Comparison of ENCODE assay signal across 24 cellular contexts in the genomic region with DNA sequence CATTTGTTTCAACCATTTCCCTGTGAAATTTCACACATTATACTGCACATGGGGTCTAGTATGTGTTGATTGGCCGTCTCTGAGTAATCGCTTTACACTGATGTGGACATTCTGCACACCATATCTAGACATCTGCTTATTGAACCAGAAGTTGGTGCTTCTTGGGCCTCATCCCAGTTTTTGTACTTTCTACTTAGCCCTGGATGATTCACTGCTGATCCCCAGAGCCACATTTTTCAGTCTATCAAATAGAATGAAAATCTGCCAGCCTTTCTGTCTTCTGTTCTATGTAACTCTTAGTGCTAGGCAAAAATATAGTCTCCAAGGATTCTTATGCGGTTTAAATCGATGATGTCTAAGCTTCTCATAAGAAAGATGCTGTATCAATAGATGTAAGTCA. TPM values are rescaled to one million over a fixed set of nuclear protein-coding genes. Genes with fewer than 3 reads are reported as not detected.
DNase-seq lines count a peak whose midpoint lies in the region; ATAC-seq and TF ChIP-seq lines count a peak whose summit lies in the region.
"Had no signal": no experiment of that assay in that cellular context is flagged by ENCODE, and none has a peak within 500 bp of the region (broad histone marks: within the 10 kb centered on the region; RNA-seq: fewer than 3 reads in every experiment).

No MANE protein-coding gene starts in this region.

- no peaks in the 10 kb centered on the region for H4K20me1 ChIP-seq in fibroblast of lung (ENCODE audit: control insufficient read depth, extremely low read depth, insufficient read depth, low read length)
- no peaks in the 10 kb centered on the region for H4K20me1 ChIP-seq in H9 (ENCODE audit: control insufficient read depth, insufficient read depth, insufficient read length)

- peak; percentile 30 for DNase-seq in Ammon's horn (ENCODE audit: low spot score)
- peak; percentile 76 for DNase-seq in NCI-H446 treated with DMSO at 0.1 percent for 48 hours (lab: John Stamatoyannopoulos, UW)
- DNase-seq in fibroblast of lung (ENCODE audit: low read depth in 2 of 2), result peak; percentile 69 to 90
- DNase-seq in myocyte (ENCODE audit: low read depth), result peak; percentile 19
- DNase-seq in RPMI8226, result no peak
- no peak for DNase-seq in SK-N-DZ (ENCODE audit: low spot score)
- DNase-seq in H9, result no peak
- DNase-seq: activated CD8-positive, alpha-beta T cell treated with anti-CD3 and anti-CD28 coated beads, Interleukin-2, amount 10 ng/mL, durations not matched to agents 7 days and 5 days; activated naive CD4-positive, alpha-beta T cell treated with anti-CD3 and anti-CD28 coated beads for 36 hours; activated T-cell treated with anti-CD3 and anti-CD28 coated beads, Interleukin-2, amount 50 U/mL, for 24 hours; effector memory CD4-positive, alpha-beta T cell; GDM1; hippocampal formation; mammary epithelial cell; NCI-H1048; NCI-H2029; sigmoid colon; stimulated activated naive B cell treated with anti-CD40 and anti-IgM and Interleukin-4, amounts not matched to agents 10 μg/mL and 1 μg/mL and 100 μg/mL, for 72 hours; thyroid gland had no signal

- H2BK120ac ChIP-seq in H9 (ENCODE audit: low read depth, low read length, poor library complexity, severe bottlenecking), result no peak overlapping the region

- no peaks in the 10 kb centered on the region for H3K27me3 Mint-ChIP-seq in H9 (ENCODE audit: low read depth)
- H3K27me3 Mint-ChIP-seq: activated T-cell treated with anti-CD3 and anti-CD28 coated beads, Interleukin-2, amount 50 U/mL, for 24 hours; stimulated activated naive B cell treated with anti-CD40 and anti-IgM and Interleukin-4, amounts not matched to agents 10 μg/mL and 1 μg/mL and 100 μg/mL, for 72 hours had no signal

- H3K27ac Mint-ChIP-seq in H9, result no peak overlapping the region
- H3K27ac Mint-ChIP-seq: activated CD8-positive, alpha-beta T cell treated with anti-CD3 and anti-CD28 coated beads, Interleukin-2, amount 10 ng/mL, durations not matched to agents 7 days and 5 days; activated naive CD4-positive, alpha-beta T cell treated with anti-CD3 and anti-CD28 coated beads for 36 hours; activated T-cell treated with anti-CD3 and anti-CD28 coated beads, Interleukin-2, amount 50 U/mL, for 24 hours; CD14-positive monocyte; stimulated activated naive B cell treated with anti-CD40 and anti-IgM and Interleukin-4, amounts not matched to agents 10 μg/mL and 1 μg/mL and 100 μg/mL, for 72 hours had no signal

- H4K8ac ChIP-seq in H9 (replicated peaks; ENCODE audit: insufficient read length, low read depth, low read length), result no peak overlapping the region

- no peak overlapping the region for H3K4me3 Mint-ChIP-seq in H9
- H3K4me3 Mint-ChIP-seq: activated CD8-positive, alpha-beta T cell treated with anti-CD3 and anti-CD28 coated beads, Interleukin-2, amount 10 ng/mL, durations not matched to agents 7 days and 5 days; activated naive CD4-positive, alpha-beta T cell treated with anti-CD3 and anti-CD28 coated beads for 36 hours; activated T-cell treated with anti-CD3 and anti-CD28 coated beads, Interleukin-2, amount 50 U/mL, for 24 hours; CD14-positive monocyte; stimulated activated naive B cell treated with anti-CD40 and anti-IgM and Interleukin-4, amounts not matched to agents 10 μg/mL and 1 μg/mL and 100 μg/mL, for 72 hours had no signal

- WGBS in H9 (ENCODE audit: extremely low coverage, insufficient read length, low lambda C conversion rate), result no CpG with 5 or more reads among the region's 4 CpGs

- no peaks in the 10 kb centered on the region for H3K79me1 ChIP-seq in H9 (ENCODE audit: insufficient read depth, low read depth, low read length, poor library complexity, severe bottlenecking)

- no peak overlapping the region for H3T11ph ChIP-seq in H9 (ENCODE audit: low read length)

- no peak overlapping the region for H3K4ac ChIP-seq in H9 (ENCODE audit: low read depth, low read length)

- no peaks in the 10 kb centered on the region for H3K27me3 ChIP-seq in fibroblast of lung (ENCODE audit: control insufficient read depth, insufficient read depth, low read length)
- H3K27me3 ChIP-seq in H9 (ENCODE audit: insufficient read depth, low read length), result no peaks in the 10 kb centered on the region
- H3K27me3 ChIP-seq: esophagus muscularis mucosa, sigmoid colon, thyroid gland had no signal

- H3K4me1 ChIP-seq in fibroblast of lung (ENCODE audit: control insufficient read depth, extremely low read depth, insufficient read depth, low read length) (no peaks in the 10 kb centered on the region), H9 (ENCODE audit: insufficient read depth, low read length) (no peaks in the 10 kb centered on the region)
- H3K4me1 ChIP-seq: esophagus muscularis mucosa, parathyroid adenoma, sigmoid colon, thyroid gland had no signal

- H2BK12ac ChIP-seq in H9 (ENCODE audit: insufficient read length, low read depth, low read length), result no peak overlapping the region

- H2BK20ac ChIP-seq in H9 (ENCODE audit: low read depth, low read length, poor library complexity, severe bottlenecking), result no peak overlapping the region

- no peak overlapping the region for H3K56ac ChIP-seq in H9 (ENCODE audit: insufficient read length, low read depth, low read length)

- H4K91ac ChIP-seq in H9 (ENCODE audit: insufficient read length, low read depth, low read length), result no peak overlapping the region

- H3K36me3 Mint-ChIP-seq in H9 (ENCODE audit: insufficient read depth in 1 of 3, low read depth in 3 of 3), result peaks cover 0 to 8% (median 3%) of the 10 kb centered on the region in 3 experiments; a peak in 2 of 7 replicates
- H3K36me3 Mint-ChIP-seq: CD14-positive monocyte; stimulated activated naive B cell treated with anti-CD40 and anti-IgM and Interleukin-4, amounts not matched to agents 10 μg/mL and 1 μg/mL and 100 μg/mL, for 72 hours had no signal

- ATAC-seq in GM18519 (IDR thresholded peaks at IDR 0.05; ENCODE audit: low FRiP score, unreplicated experiment), result no peak
- ATAC-seq: activated CD8-positive, alpha-beta T cell treated with anti-CD3 and anti-CD28 coated beads, Interleukin-2, amount 10 ng/mL, durations not matched to agents 7 days and 5 days; K562; stimulated activated naive B cell treated with anti-CD40 and anti-IgM and Interleukin-4, amounts not matched to agents 10 μg/mL and 1 μg/mL and 100 μg/mL, for 72 hours had no signal

- H3K4me3 ChIP-seq in fibroblast of lung (replicated peaks in 1 of 4; ENCODE audit: control extremely low read depth in 1 of 4, insufficient read depth in 1 of 4, low read depth in 3 of 4, low read length in 4 of 4), result no peak overlapping the region
- H3K4me3 ChIP-seq: esophagus muscularis mucosa, K562, sigmoid colon, thyroid gland had no signal

- no peak overlapping the region for H3K14ac ChIP-seq in H9 (ENCODE audit: insufficient read depth, low read length)

- TF ChIP-seq CTCF in fibroblast of lung (conservative IDR thresholded peaks at IDR 0.05 in 1 of 2, IDR thresholded peaks at IDR 0.05 in 1 of 2; ENCODE audit: low read depth in 1 of 2, low read length in 2 of 2) (no peak), H9 (conservative IDR thresholded peaks at IDR 0.05) (no peak)

- H2AFZ ChIP-seq in fibroblast of lung (ENCODE audit: low read length) (no peak overlapping the region), H9 (ENCODE audit: low read length) (no peak overlapping the region)
- H2AFZ ChIP-seq: parathyroid adenoma had no signal

- H2BK5ac ChIP-seq in H9 (ENCODE audit: insufficient read length, low read length), result no peak overlapping the region

- H3K18ac ChIP-seq in H9 (ENCODE audit: insufficient read length, low read depth, low read length), result no peak overlapping the region

- H3K23me2 ChIP-seq in H9 (ENCODE audit: insufficient read length, low read depth, low read length, poor library complexity, severe bottlenecking), result no peaks in the 10 kb centered on the region

- no peaks in the 10 kb centered on the region for H3K36me3 ChIP-seq in fibroblast of lung (ENCODE audit: control insufficient read depth, insufficient read depth, low read length)
- H3K36me3 ChIP-seq: esophagus muscularis mucosa, sigmoid colon, thyroid gland had no signal

- H3K79me2 ChIP-seq in fibroblast of lung (ENCODE audit: control insufficient read depth, insufficient read depth, low read length), result no peaks in the 10 kb centered on the region
- H3K79me2 ChIP-seq in H9 (ENCODE audit: insufficient read depth, low read length), result no peaks in the 10 kb centered on the region
- H3K79me2 ChIP-seq: parathyroid adenoma had no signal

- no peak overlapping the region for H2AK5ac ChIP-seq in H9 (ENCODE audit: insufficient read length, low read length)

- H3K9ac ChIP-seq in fibroblast of lung (ENCODE audit: insufficient read depth, low read length), result no peak overlapping the region
- no peak overlapping the region for H3K9ac ChIP-seq in H9 (ENCODE audit: extremely low read depth, insufficient read length, low read length)
- H3K9ac ChIP-seq: parathyroid adenoma had no signal

- no peak overlapping the region for H2BK15ac ChIP-seq in H9 (ENCODE audit: low read depth, low read length)

- no peak overlapping the region for H4K5ac ChIP-seq in H9 (ENCODE audit: insufficient read length, low read depth, low read length)

- H3K9me3 ChIP-seq in fibroblast of lung (ENCODE audit: control insufficient read depth, insufficient read depth, low read depth, low read length) (no peaks in the 10 kb centered on the region), H9 (ENCODE audit: control insufficient read depth, low read depth, low read length) (no peaks in the 10 kb centered on the region)
- H3K9me3 ChIP-seq: esophagus muscularis mucosa, sigmoid colon, thyroid gland had no signal

- peaks cover 19 to 20% of the 10 kb centered on the region in 2 experiments for H3K4me1 Mint-ChIP-seq in H9

- H3K9me3 Mint-ChIP-seq in H9, result peaks cover 6 to 7% of the 10 kb centered on the region in 2 experiments; a peak in 4 of 5 replicates
- H3K9me3 Mint-ChIP-seq: activated naive CD4-positive, alpha-beta T cell treated with anti-CD3 and anti-CD28 coated beads for 36 hours; activated T-cell treated with anti-CD3 and anti-CD28 coated beads, Interleukin-2, amount 50 U/mL, for 24 hours; stimulated activated naive B cell treated with anti-CD40 and anti-IgM and Interleukin-4, amounts not matched to agents 10 μg/mL and 1 μg/mL and 100 μg/mL, for 72 hours had no signal

- no peak overlapping the region for H3K23ac ChIP-seq in H9 (ENCODE audit: insufficient read length, low read depth, low read length)

- H3K4me2 ChIP-seq in fibroblast of lung (ENCODE audit: extremely low read depth, insufficient read depth, low read length) (no peak overlapping the region), H9 (ENCODE audit: insufficient read depth, insufficient read length, low read length) (no peak overlapping the region)

- H3K27ac ChIP-seq in fibroblast of lung (ENCODE audit: insufficient read depth, low read length) (no peak overlapping the region), H9 (ENCODE audit: insufficient read length, low read depth, low read length) (no peak overlapping the region)
- H3K27ac ChIP-seq: esophagus muscularis mucosa, parathyroid adenoma, sigmoid colon, thyroid gland had no signal

RNA-seq across cellular contexts. Expression of gene RELL1, which starts 40.5 kb away (rescaled TPM):
- total RNA-seq in fibroblast of lung (65.0 and 71.0 TPM in 2 replicates), myocyte (66.9 and 97.1 TPM in 2 replicates), H9 (2021) (10.6 and 10.8 TPM in 2 replicates)
- 14.3 and 16.1 TPM in 2 replicates for polyA plus RNA-seq in fibroblast of lung
- polyA plus RNA-seq in fibroblast of lung (2012), result 7.0 and 9.0 TPM in 2 replicates
- polyA minus RNA-seq in fibroblast of lung (ENCODE audit: low replicate concordance), result 12.2 and 21.0 TPM in 2 replicates
- 27.4 TPM for polyA plus RNA-seq in myocyte (2012)
- polyA plus RNA-seq in SK-N-DZ (2014; cell fraction: cytosol; rRNA removed), result 9.5 and 11.1 TPM in 2 replicates
- 2.5 and 9.1 TPM in 2 replicates for polyA plus RNA-seq in SK-N-DZ (2014; cell fraction: nucleus; rRNA removed)

Comparison
In these comparisons a context has a peak if more than half of its experiments do, and no peak if none do; other contexts are left out.
1. DNase-seq: peak in Ammon's horn (single experiment), NCI-H446 treated with DMSO at 0.1 percent for 48 hours (single experiment), fibroblast of lung (2 of 2) and myocyte (single experiment); none in RPMI8226 (single experiment), SK-N-DZ (single experiment) and H9 (single experiment).